14 cellular contexts compared by ENCODE assay signal in genomic region chr6:14444296-14444993, GRCh38.
"Had no signal": no experiment of that assay in that cellular context is flagged by ENCODE, and none has a peak within 500 bp of the region (broad histone marks: within the 10 kb centered on the region; RNA-seq: fewer than 3 reads in every experiment).

No MANE protein-coding gene starts in this region.

- H3K9me3 ChIP-seq: ovary, thoracic aorta had no signal

- H3K27ac ChIP-seq: cardiac muscle cell, heart right ventricle, ovary, thoracic aorta had no signal

- H3K27me3 ChIP-seq: cardiac muscle cell, heart right ventricle, ovary had no signal

- H3K4me3 Mint-ChIP-seq: activated naive CD4-positive, alpha-beta T cell treated with anti-CD3 and anti-CD28 coated beads for 36 hours; activated T-helper 1 cell treated with anti-CD3 and anti-CD28 coated beads, Interleukin-12 subunit alpha, Interleukin-12 subunit beta, Interleukin-2, Interleukin-4 antibody, amounts not matched to agents 30 ng/mL and 10 ng/mL and 1 ng/mL, durations not matched to agents 14 hours and 24 hours and 36 hours; nephron; stimulated activated naive CD8-positive, alpha-beta T cell treated with anti-CD3 and anti-CD28 coated beads, Interleukin-15, amount 100 ng/mL, for 72 hours had no signal

- H3K36me3 ChIP-seq: cardiac muscle cell, heart right ventricle, ovary, thoracic aorta had no signal

- H3K4me3 ChIP-seq: cardiac muscle cell, heart right ventricle, ovary, thoracic aorta had no signal

- ATAC-seq: heart right ventricle; left lobe of liver; stimulated activated naive CD8-positive, alpha-beta T cell treated with anti-CD3 and anti-CD28 coated beads, Interleukin-15, amount 100 ng/mL, for 72 hours had no signal

- H3K27ac Mint-ChIP-seq: activated naive CD4-positive, alpha-beta T cell treated with anti-CD3 and anti-CD28 coated beads for 36 hours; activated T-helper 1 cell treated with anti-CD3 and anti-CD28 coated beads, Interleukin-12 subunit alpha, Interleukin-12 subunit beta, Interleukin-2, Interleukin-4 antibody, amounts not matched to agents 30 ng/mL and 10 ng/mL and 1 ng/mL, durations not matched to agents 14 hours and 24 hours and 36 hours; stimulated activated naive CD8-positive, alpha-beta T cell treated with anti-CD3 and anti-CD28 coated beads, Interleukin-15, amount 100 ng/mL, for 72 hours had no signal

- DNase-seq: activated CD4-positive, alpha-beta T cell treated with anti-CD3 and anti-CD28 coated beads for 1 hour; activated naive CD4-positive, alpha-beta T cell treated with anti-CD3 and anti-CD28 coated beads for 36 hours; foreskin melanocyte; heart right ventricle; ovary; stimulated activated CD4-positive, alpha-beta T cell treated with anti-CD3 and anti-CD28 coated beads, Interleukin-4, amount 100 ng/mL, for 1 hour; stimulated activated CD8-positive, alpha-beta memory T cell treated with anti-CD3 and anti-CD28 coated beads, Interleukin-4, amount 100 ng/mL, for 48 hours; stimulated activated naive CD8-positive, alpha-beta T cell treated with anti-CD3 and anti-CD28 coated beads, Interleukin-15, amount 100 ng/mL, for 72 hours; T-helper 9 cell had no signal

- H3K27me3 Mint-ChIP-seq: stimulated activated naive CD8-positive, alpha-beta T cell treated with anti-CD3 and anti-CD28 coated beads, Interleukin-15, amount 100 ng/mL, for 72 hours had no signal
